8 cellular contexts compared by ENCODE assay signal in genomic region chr11:506950-507726, GRCh38. TPM values are rescaled to one million over a fixed set of nuclear protein-coding genes. Genes with fewer than 3 reads are reported as not detected.
DNase-seq lines count a peak whose midpoint lies in the region; ATAC-seq and TF ChIP-seq lines count a peak whose summit lies in the region.

TSS of gene RNH1 (minus strand) at chr11:507242. CDS start at chr11:502162, 5,080 bp downstream.

- H3K9ac ChIP-seq in duodenal mucosa (ENCODE audit: low read depth in 1 of 2, low read length in 2 of 2) = peak within 1 kb of the TSS; percentile 83 to 99

- peaks cover 0 to 7% of the 10 kb centered on the region in 2 donors for H3K36me3 ChIP-seq in duodenal mucosa (ENCODE audit: control insufficient read depth in 1 of 2, insufficient read depth in 2 of 2, low read length in 2 of 2)
- peaks cover 25% of the 10 kb centered on the region for H3K36me3 ChIP-seq in lower lobe of right lung

- H3K4me1 ChIP-seq in duodenal mucosa (ENCODE audit: control insufficient read depth in 1 of 2, insufficient read depth in 2 of 2, low read length in 2 of 2) (peaks cover 21 to 28% of the 10 kb centered on the region in 2 donors), lower lobe of right lung (peaks cover 47% of the 10 kb centered on the region)

- CTCF ChIA-PET in activated CD8-positive, alpha-beta T cell treated with anti-CD3 and anti-CD28 coated beads for 36 hours (lab: Charles Lee) = interaction anchor here (0.7 to 6.6 kb wide), 7 partner anchors 12 to 220 kb away, joined by 3 to 51 read pairs (median 4); no protein-coding TSS in a partner anchor

- peaks cover 10 to 28% of the 10 kb centered on the region in 2 donors for H3K36me3 Mint-ChIP-seq in CD14-positive monocyte
- peaks cover 24% of the 10 kb centered on the region for H3K36me3 Mint-ChIP-seq in activated CD8-positive, alpha-beta T cell treated with anti-CD3 and anti-CD28 coated beads for 36 hours (ENCODE audit: low read depth)

- H3K4me3 Mint-ChIP-seq in CD14-positive monocyte = peak within 1 kb of the TSS; percentile 92 to 95
- H3K4me3 Mint-ChIP-seq in activated CD8-positive, alpha-beta T cell treated with anti-CD3 and anti-CD28 coated beads for 36 hours = peak within 1 kb of the TSS; percentile 94

- H3K27me3 ChIP-seq in duodenal mucosa (ENCODE audit: control insufficient read depth in 1 of 2, insufficient read depth in 2 of 2, low read length in 2 of 2) = no peaks in the 10 kb centered on the region
- H3K27me3 ChIP-seq in lower lobe of right lung (ENCODE audit: low read depth) = no peaks in the 10 kb centered on the region

- peak within 1 kb of the TSS; percentile 100 for H3K27ac ChIP-seq in duodenal mucosa (ENCODE audit: low read depth, low read length)
- H3K27ac ChIP-seq in lower lobe of right lung = peak within 1 kb of the TSS; percentile 100

- POLR2A ChIA-PET in activated CD8-positive, alpha-beta T cell treated with anti-CD3 and anti-CD28 coated beads for 36 hours (lab: Charles Lee) = interaction anchor here (0.7 to 3.5 kb wide), 16 partner anchors 9 to 240 kb away, joined by 3 to 22 read pairs (median 3); partner anchors contain the start of genes PTDSS2, SIGIRR and TALDO1

- no peaks in the 10 kb centered on the region for H3K9me3 Mint-ChIP-seq in CD14-positive monocyte
- H3K9me3 Mint-ChIP-seq in activated CD8-positive, alpha-beta T cell treated with anti-CD3 and anti-CD28 coated beads for 36 hours = no peaks in the 10 kb centered on the region

- H3K9me3 ChIP-seq in duodenal mucosa (ENCODE audit: control insufficient read depth in 1 of 2, low read length in 2 of 2) (no peaks in the 10 kb centered on the region), lower lobe of right lung (no peaks in the 10 kb centered on the region)

- peak; percentile 99 for DNase-seq in CD14-positive monocyte (ENCODE audit: low spot score)
- DNase-seq in HK-2 (ENCODE audit: unreplicated experiment) = peak; percentile 98
- peak; percentile 77 for DNase-seq in NCI-H82 treated with DMSO at 0.1 percent for 48 hours (lab: John Stamatoyannopoulos, UW; ENCODE audit: unreplicated experiment)
- peak; percentile 99 for DNase-seq in activated CD8-positive, alpha-beta T cell treated with anti-CD3 and anti-CD28 coated beads for 36 hours
- peak; percentile 99 for DNase-seq in lower lobe of right lung
- peak; percentile 99 to 100 (median 100) for DNase-seq in stimulated activated CD4-positive, alpha-beta T cell treated with anti-CD3 and anti-CD28 coated beads, TNF-alpha, amount 100 ng/mL, for 1 hour (ENCODE audit: low read depth in 3 of 3, low spot score in 1 of 3)

- ATAC-seq in GM19438 (IDR thresholded peaks at IDR 0.05; ENCODE audit: low read depth, unreplicated experiment) (peak; percentile 44), lower lobe of right lung (peak; percentile 89 to 95)
- peak; percentile 90 for ATAC-seq in activated CD8-positive, alpha-beta T cell treated with anti-CD3 and anti-CD28 coated beads for 36 hours

- peaks cover 0 to 3% (median 0%) of the 10 kb centered on the region in 3 donors for H3K27me3 Mint-ChIP-seq in CD14-positive monocyte (ENCODE audit: low read depth in 3 of 3)
- H3K27me3 Mint-ChIP-seq in activated CD8-positive, alpha-beta T cell treated with anti-CD3 and anti-CD28 coated beads for 36 hours = no peaks in the 10 kb centered on the region

- no peak for TF ChIP-seq CTCF in CD14-positive monocyte (IDR thresholded peaks at IDR 0.05)
- no peak for TF ChIP-seq CTCF in activated CD8-positive, alpha-beta T cell treated with anti-CD3 and anti-CD28 coated beads for 36 hours (IDR thresholded peaks at IDR 0.05)
- no peak for TF ChIP-seq CTCF in lower lobe of right lung (IDR thresholded peaks at IDR 0.05)

- H3K4me3 ChIP-seq in duodenal mucosa (ENCODE audit: low read depth in 1 of 2, low read length in 2 of 2) (peak within 1 kb of the TSS; percentile 90 to 92), lower lobe of right lung (peak within 1 kb of the TSS; percentile 82)

- peaks cover 35% of the 10 kb centered on the region for H3K4me1 Mint-ChIP-seq in CD14-positive monocyte
- H3K4me1 Mint-ChIP-seq in activated CD8-positive, alpha-beta T cell treated with anti-CD3 and anti-CD28 coated beads for 36 hours (ENCODE audit: low read depth) = peaks cover 22% of the 10 kb centered on the region

- intact Hi-C loops in CD14-positive monocyte (cut with micrococcal nuclease) = loop anchor here (2.0 to 10.0 kb wide), 8 partner anchors 56 to 302 kb away; partner anchors contain the start of genes PSMD13 (in 2 of the 2), SIRT3 (in 2 of the 2), BET1L (in 1 of the 2) and PHRF1 (in 1 of the 2)
- intact Hi-C loops in activated CD8-positive, alpha-beta T cell treated with anti-CD3 and anti-CD28 coated beads for 36 hours (cut with micrococcal nuclease) = no loop called here
- intact Hi-C loops in lower lobe of right lung (cut with DNase I) = no loop called here

- H3K27ac Mint-ChIP-seq in CD14-positive monocyte = peak within 1 kb of the TSS; percentile 99 to 100 (median 100)
- H3K27ac Mint-ChIP-seq in activated CD8-positive, alpha-beta T cell treated with anti-CD3 and anti-CD28 coated beads for 36 hours = peak within 1 kb of the TSS; percentile 99

RNA-seq across cellular contexts. Expression of gene RNH1, which starts in this region (rescaled TPM):
- 100 to 1,000 TPM; 443 to 445 TPM for polyA plus RNA-seq in CD14-positive monocyte
- 100 to 1,000 TPM; 105 to 110 TPM for total RNA-seq in activated CD8-positive, alpha-beta T cell treated with anti-CD3 and anti-CD28 coated beads for 36 hours
- 237 TPM for total RNA-seq in lower lobe of right lung

Comparison
In these comparisons a context has a peak if more than half of its experiments do, and no peak if none do; other contexts are left out.
1. Peak in every context shown above with its lines: DNase-seq, ATAC-seq, H3K4me3 ChIP-seq and H3K27ac ChIP-seq.
2. intact Hi-C loops: an anchor here in CD14-positive monocyte (2.0 to 10.0 kb wide); none called in activated CD8-positive, alpha-beta T cell treated with anti-CD3 and anti-CD28 coated beads for 36 hours and lower lobe of right lung.